In genomic region chr6:86107985-86108384, GRCh38 we compare ENCODE assay signal across 29 cellular contexts.
"Had no signal": no experiment of that assay in that cellular context is flagged by ENCODE, and none has a peak within 500 bp of the region (broad histone marks: within the 10 kb centered on the region; RNA-seq: fewer than 3 reads in every experiment).

No MANE protein-coding gene starts in this region.

- H3K36me3 Mint-ChIP-seq: activated CD8-positive, alpha-beta memory T cell treated with anti-CD3 and anti-CD28 coated beads, Interleukin-2, amount 10 ng/mL, durations not matched to agents 7 days and 5 days; activated naive CD4-positive, alpha-beta T cell treated with anti-CD3 and anti-CD28 coated beads, Interleukin-2, amount 50 U/mL, for 24 hours; T-cell had no signal

- ATAC-seq: activated CD8-positive, alpha-beta memory T cell treated with anti-CD3 and anti-CD28 coated beads, Interleukin-2, amount 10 ng/mL, durations not matched to agents 7 days and 5 days; Panc1; Right ventricle myocardium inferior; T-cell had no signal

- H3K4me1 Mint-ChIP-seq: activated B cell treated with CpG ODN at 0.5 μM for 24 hours; activated CD4-positive, alpha-beta T cell treated with anti-CD3 and anti-CD28 coated beads, Interleukin-2, amount 10 ng/mL, durations not matched to agents 24 days and 14 days; activated CD8-positive, alpha-beta memory T cell treated with anti-CD3 and anti-CD28 coated beads, Interleukin-2, amount 10 ng/mL, durations not matched to agents 7 days and 5 days; activated naive CD4-positive, alpha-beta T cell treated with anti-CD3 and anti-CD28 coated beads, Interleukin-2, amount 50 U/mL, for 24 hours; T-cell had no signal

- H3K27ac Mint-ChIP-seq: activated B cell treated with CpG ODN at 0.5 μM for 24 hours; activated CD4-positive, alpha-beta T cell treated with anti-CD3 and anti-CD28 coated beads, Interleukin-2, amount 10 ng/mL, durations not matched to agents 24 days and 14 days; activated CD8-positive, alpha-beta memory T cell treated with anti-CD3 and anti-CD28 coated beads, Interleukin-2, amount 10 ng/mL, durations not matched to agents 7 days and 5 days; activated naive CD4-positive, alpha-beta T cell treated with anti-CD3 and anti-CD28 coated beads, Interleukin-2, amount 50 U/mL, for 24 hours; activated T-cell treated with anti-CD3 and anti-CD28 coated beads, Interleukin-2, amount 50 U/mL, for 24 hours; activated T-helper 1 cell treated with anti-CD3 and anti-CD28 coated beads, Interleukin-12 subunit alpha, Interleukin-12 subunit beta, Interleukin-2, Interleukin-4 antibody, amounts not matched to agents 30 ng/mL and 10 ng/mL and 1 ng/mL, durations not matched to agents 14 hours and 24 hours and 36 hours; T-cell had no signal

- H3K36me3 ChIP-seq: breast epithelium had no signal

- H3K4me3 Mint-ChIP-seq: activated B cell treated with CpG ODN at 0.5 μM for 24 hours; activated CD4-positive, alpha-beta T cell treated with anti-CD3 and anti-CD28 coated beads, Interleukin-2, amount 10 ng/mL, durations not matched to agents 24 days and 14 days; activated CD8-positive, alpha-beta memory T cell treated with anti-CD3 and anti-CD28 coated beads, Interleukin-2, amount 10 ng/mL, durations not matched to agents 7 days and 5 days; activated naive CD4-positive, alpha-beta T cell treated with anti-CD3 and anti-CD28 coated beads, Interleukin-2, amount 50 U/mL, for 24 hours; activated T-cell treated with anti-CD3 and anti-CD28 coated beads, Interleukin-2, amount 50 U/mL, for 24 hours; activated T-helper 1 cell treated with anti-CD3 and anti-CD28 coated beads, Interleukin-12 subunit alpha, Interleukin-12 subunit beta, Interleukin-2, Interleukin-4 antibody, amounts not matched to agents 30 ng/mL and 10 ng/mL and 1 ng/mL, durations not matched to agents 14 hours and 24 hours and 36 hours; T-cell had no signal

- H3K27me3 ChIP-seq: breast epithelium had no signal

- DNase-seq: activated B cell treated with CpG ODN at 0.5 μM for 24 hours; activated CD4-positive, alpha-beta T cell treated with anti-CD3 and anti-CD28 coated beads for 1 hour; activated CD4-positive, alpha-beta T cell treated with anti-CD3 and anti-CD28 coated beads, Interleukin-2, amount 10 ng/mL, durations not matched to agents 24 days and 14 days; activated CD4-positive, alpha-beta T cell treated with anti-CD3 and anti-CD28 coated beads, Interleukin-2, amount 50 U/mL, for 48 hours; activated CD8-positive, alpha-beta memory T cell treated with anti-CD3 and anti-CD28 coated beads, Interleukin-2, amount 10 ng/mL, durations not matched to agents 7 days and 5 days; activated effector memory CD4-positive, alpha-beta T cell treated with Interleukin-2 at 50 U/mL for 16 hours; activated naive CD4-positive, alpha-beta T cell; activated T-cell treated with anti-CD3 and anti-CD28 coated beads, Interleukin-2, amount 50 U/mL, for 24 hours; aorta; cortex of kidney; Kasumi-1; KBM-7; NCI-H146; NCI-H2029; NCI-H2107; NCI-H2227 treated with DMSO at 0.1 percent for 48 hours; NCI-H446 treated with DMSO at 0.1 percent for 48 hours; NCI-H526 treated with DMSO at 0.1 percent for 48 hours; OCI-M1; RPMI8226; T-cell; T-helper 2 cell; T1000 had no signal

- H3K4me3 ChIP-seq: breast epithelium, SK-N-MC had no signal

- H3K27me3 Mint-ChIP-seq: activated B cell treated with CpG ODN at 0.5 μM for 24 hours; activated CD4-positive, alpha-beta T cell treated with anti-CD3 and anti-CD28 coated beads, Interleukin-2, amount 10 ng/mL, durations not matched to agents 24 days and 14 days; activated CD8-positive, alpha-beta memory T cell treated with anti-CD3 and anti-CD28 coated beads, Interleukin-2, amount 10 ng/mL, durations not matched to agents 7 days and 5 days; activated naive CD4-positive, alpha-beta T cell treated with anti-CD3 and anti-CD28 coated beads, Interleukin-2, amount 50 U/mL, for 24 hours; activated T-cell treated with anti-CD3 and anti-CD28 coated beads, Interleukin-2, amount 50 U/mL, for 24 hours; T-cell had no signal

- H3K27ac ChIP-seq: breast epithelium, SK-N-MC had no signal
